Comparison of ENCODE assay signal across 16 cellular contexts in the genomic region with DNA sequence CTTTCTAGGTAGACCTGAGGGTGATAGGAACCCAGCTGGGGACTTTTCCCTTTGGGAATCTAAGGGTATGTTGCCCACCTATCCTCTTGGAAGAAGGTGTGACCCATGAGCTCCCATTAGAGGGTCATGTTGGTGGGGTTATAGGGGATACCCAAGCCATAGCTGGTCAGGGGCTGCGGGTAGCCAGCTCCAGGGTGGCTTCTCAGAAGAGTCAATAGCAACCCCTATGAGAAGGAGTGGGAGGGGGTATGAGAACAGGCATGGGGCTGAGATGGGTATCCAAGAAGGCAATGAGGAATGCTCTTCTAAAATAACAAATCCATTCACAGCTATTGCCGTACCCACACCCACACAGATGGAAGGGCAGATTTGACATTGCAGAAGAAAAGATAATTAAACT.
DNase-seq lines count a peak whose midpoint lies in the region; ATAC-seq lines count a peak whose summit lies in the region.
"Had no signal": no experiment of that assay in that cellular context is flagged by ENCODE, and none has a peak within 500 bp of the region (broad histone marks: within the 10 kb centered on the region; RNA-seq: fewer than 3 reads in every experiment).

No MANE protein-coding gene starts in this region.

- peak; percentile 58 for DNase-seq in activated CD8-positive, alpha-beta memory T cell treated with anti-CD3 and anti-CD28 coated beads for 24 hours
- DNase-seq in activated CD8-positive, alpha-beta memory T cell treated with anti-CD3 and anti-CD28 coated beads, Interleukin-2, amount 50 U/mL, for 4 hours, result no peak
- DNase-seq in activated naive CD8-positive, alpha-beta T cell treated with anti-CD3 and anti-CD28 coated beads for 36 hours, result no peak
- no peak for DNase-seq in activated naive CD8-positive, alpha-beta T cell treated with anti-CD3 and anti-CD28 coated beads, Interleukin-2, amount 50 U/mL, for 24 hours
- DNase-seq in activated CD8-positive, alpha-beta memory T cell treated with anti-CD3 and anti-CD28 coated beads, Interleukin-2, amount 10 ng/mL, durations not matched to agents 7 days and 5 days, result peak; percentile 25
- peak; percentile 32 for DNase-seq in islet precursor cell
- no peak for DNase-seq in activated effector memory CD4-positive, alpha-beta T cell treated with Interleukin-2 at 50 U/mL for 16 hours
- DNase-seq: 8988T; AML-193; Caco-2; CD8-positive, alpha-beta memory T cell; DMS53; GF-D8; GOT3; H9 had no signal

- no peak for ATAC-seq in activated naive CD8-positive, alpha-beta T cell treated with anti-CD3 and anti-CD28 coated beads, Interleukin-2, amount 50 U/mL, for 24 hours
- ATAC-seq in activated CD8-positive, alpha-beta memory T cell treated with anti-CD3 and anti-CD28 coated beads, Interleukin-2, amount 10 ng/mL, durations not matched to agents 7 days and 5 days, result no peak
- no peak for ATAC-seq in HG03108 (IDR thresholded peaks at IDR 0.05; ENCODE audit: unreplicated experiment)

- peaks cover 4% of the 10 kb centered on the region for H3K9me3 Mint-ChIP-seq in activated naive CD8-positive, alpha-beta T cell treated with anti-CD3 and anti-CD28 coated beads for 36 hours
- no peaks in the 10 kb centered on the region for H3K9me3 Mint-ChIP-seq in activated naive CD8-positive, alpha-beta T cell treated with anti-CD3 and anti-CD28 coated beads, Interleukin-2, amount 50 U/mL, for 24 hours
- no peaks in the 10 kb centered on the region for H3K9me3 Mint-ChIP-seq in activated CD8-positive, alpha-beta memory T cell treated with anti-CD3 and anti-CD28 coated beads, Interleukin-2, amount 10 ng/mL, durations not matched to agents 7 days and 5 days (ENCODE audit: low read depth)
- H3K9me3 Mint-ChIP-seq: CD8-positive, alpha-beta memory T cell; H9 had no signal

- no peak overlapping the region for H3K4me3 Mint-ChIP-seq in activated naive CD8-positive, alpha-beta T cell treated with anti-CD3 and anti-CD28 coated beads for 36 hours
- H3K4me3 Mint-ChIP-seq in activated naive CD8-positive, alpha-beta T cell treated with anti-CD3 and anti-CD28 coated beads, Interleukin-2, amount 50 U/mL, for 24 hours, result no peak overlapping the region
- no peak overlapping the region for H3K4me3 Mint-ChIP-seq in activated CD8-positive, alpha-beta memory T cell treated with anti-CD3 and anti-CD28 coated beads, Interleukin-2, amount 10 ng/mL, durations not matched to agents 7 days and 5 days
- H3K4me3 Mint-ChIP-seq: CD8-positive, alpha-beta memory T cell; H9 had no signal

- H3K4me1 Mint-ChIP-seq in activated naive CD8-positive, alpha-beta T cell treated with anti-CD3 and anti-CD28 coated beads for 36 hours, result peaks cover 39% of the 10 kb centered on the region
- H3K4me1 Mint-ChIP-seq in activated naive CD8-positive, alpha-beta T cell treated with anti-CD3 and anti-CD28 coated beads, Interleukin-2, amount 50 U/mL, for 24 hours, result peaks cover 39% of the 10 kb centered on the region
- peaks cover 16% of the 10 kb centered on the region for H3K4me1 Mint-ChIP-seq in activated CD8-positive, alpha-beta memory T cell treated with anti-CD3 and anti-CD28 coated beads, Interleukin-2, amount 10 ng/mL, durations not matched to agents 7 days and 5 days

- H3K27me3 Mint-ChIP-seq in activated naive CD8-positive, alpha-beta T cell treated with anti-CD3 and anti-CD28 coated beads for 36 hours, result no peaks in the 10 kb centered on the region
- H3K27me3 Mint-ChIP-seq in activated naive CD8-positive, alpha-beta T cell treated with anti-CD3 and anti-CD28 coated beads, Interleukin-2, amount 50 U/mL, for 24 hours, result peaks cover 3% of the 10 kb centered on the region
- peaks cover 27% of the 10 kb centered on the region for H3K27me3 Mint-ChIP-seq in activated CD8-positive, alpha-beta memory T cell treated with anti-CD3 and anti-CD28 coated beads, Interleukin-2, amount 10 ng/mL, durations not matched to agents 7 days and 5 days

- CTCF ChIA-PET in activated CD8-positive, alpha-beta memory T cell treated with anti-CD3 and anti-CD28 coated beads, Interleukin-2, amount 10 ng/mL, durations not matched to agents 7 days and 5 days (lab: Charles Lee), result interaction anchor here (1.1 kb wide), 1 partner anchor 11 kb away, joined by 3 read pairs; no protein-coding TSS in a partner anchor

- peak overlapping the region; percentile 72 for H3K27ac Mint-ChIP-seq in activated naive CD8-positive, alpha-beta T cell treated with anti-CD3 and anti-CD28 coated beads for 36 hours
- H3K27ac Mint-ChIP-seq in activated naive CD8-positive, alpha-beta T cell treated with anti-CD3 and anti-CD28 coated beads, Interleukin-2, amount 50 U/mL, for 24 hours, result no peak overlapping the region
- no peak overlapping the region for H3K27ac Mint-ChIP-seq in activated CD8-positive, alpha-beta memory T cell treated with anti-CD3 and anti-CD28 coated beads, Interleukin-2, amount 10 ng/mL, durations not matched to agents 7 days and 5 days
- H3K27ac Mint-ChIP-seq: CD8-positive, alpha-beta memory T cell; H9 had no signal

- H3K36me3 Mint-ChIP-seq in activated naive CD8-positive, alpha-beta T cell treated with anti-CD3 and anti-CD28 coated beads for 36 hours, result peaks cover 6% of the 10 kb centered on the region
- H3K36me3 Mint-ChIP-seq in activated naive CD8-positive, alpha-beta T cell treated with anti-CD3 and anti-CD28 coated beads, Interleukin-2, amount 50 U/mL, for 24 hours (ENCODE audit: low read depth), result no peaks in the 10 kb centered on the region
- H3K36me3 Mint-ChIP-seq in activated CD8-positive, alpha-beta memory T cell treated with anti-CD3 and anti-CD28 coated beads, Interleukin-2, amount 10 ng/mL, durations not matched to agents 7 days and 5 days, result peaks cover 2% of the 10 kb centered on the region
- H3K36me3 Mint-ChIP-seq: CD8-positive, alpha-beta memory T cell had no signal

Comparison
In these comparisons a context has a peak if more than half of its experiments do, and no peak if none do; other contexts are left out.
1. DNase-seq: peak in activated CD8-positive, alpha-beta memory T cell treated with anti-CD3 and anti-CD28 coated beads for 24 hours (single experiment), activated CD8-positive, alpha-beta memory T cell treated with anti-CD3 and anti-CD28 coated beads, Interleukin-2, amount 10 ng/mL, durations not matched to agents 7 days and 5 days (single experiment) and islet precursor cell (single experiment); none in activated CD8-positive, alpha-beta memory T cell treated with anti-CD3 and anti-CD28 coated beads, Interleukin-2, amount 50 U/mL, for 4 hours (single experiment), activated naive CD8-positive, alpha-beta T cell treated with anti-CD3 and anti-CD28 coated beads for 36 hours (single experiment), activated naive CD8-positive, alpha-beta T cell treated with anti-CD3 and anti-CD28 coated beads, Interleukin-2, amount 50 U/mL, for 24 hours (single experiment) and activated effector memory CD4-positive, alpha-beta T cell treated with Interleukin-2 at 50 U/mL for 16 hours (single experiment).